ENCODE assay signal across 1 cellular context in the genomic region with DNA sequence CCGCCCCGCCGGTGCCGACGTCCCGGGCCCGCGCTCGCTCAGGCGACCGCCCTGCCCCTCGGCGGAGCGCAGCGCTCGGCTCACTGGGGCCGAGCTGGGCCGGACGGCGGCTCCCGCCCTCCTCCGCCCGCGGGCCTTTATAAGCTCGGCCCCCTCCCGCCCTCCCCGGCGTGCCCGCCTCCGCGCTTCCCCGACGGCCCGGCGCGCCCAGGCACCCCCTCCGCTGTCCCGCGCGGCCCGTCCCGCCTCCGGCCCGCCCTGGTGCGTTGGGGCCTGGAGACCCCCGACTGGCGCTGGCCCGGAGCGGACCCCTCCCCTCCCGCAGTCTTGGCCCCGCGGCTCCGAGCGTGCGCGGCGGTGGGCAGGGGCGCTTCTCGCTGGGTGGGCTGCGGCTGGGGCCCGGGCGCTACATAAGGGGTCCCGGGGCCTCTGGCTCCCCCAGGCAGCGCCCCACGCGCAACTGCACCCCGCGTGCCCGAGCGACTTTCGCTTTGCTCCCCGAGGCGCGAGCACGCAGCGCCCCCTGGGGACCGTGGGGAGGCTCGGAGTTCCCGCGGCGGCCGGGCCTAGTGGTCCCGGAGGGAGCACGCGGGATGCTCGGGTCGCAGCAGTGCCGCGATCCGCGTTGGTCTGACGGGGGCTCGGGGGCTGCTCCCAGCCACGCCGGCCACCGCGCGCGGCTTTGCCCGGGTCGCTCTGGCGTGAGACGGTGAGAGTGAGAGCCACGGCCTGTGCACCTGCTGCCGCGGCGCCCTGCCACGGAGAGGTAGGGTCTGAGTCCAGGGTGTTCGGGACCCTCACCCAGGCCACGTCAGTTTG.
TF ChIP-seq lines count a peak whose summit lies in the region.

A gene with protein sequence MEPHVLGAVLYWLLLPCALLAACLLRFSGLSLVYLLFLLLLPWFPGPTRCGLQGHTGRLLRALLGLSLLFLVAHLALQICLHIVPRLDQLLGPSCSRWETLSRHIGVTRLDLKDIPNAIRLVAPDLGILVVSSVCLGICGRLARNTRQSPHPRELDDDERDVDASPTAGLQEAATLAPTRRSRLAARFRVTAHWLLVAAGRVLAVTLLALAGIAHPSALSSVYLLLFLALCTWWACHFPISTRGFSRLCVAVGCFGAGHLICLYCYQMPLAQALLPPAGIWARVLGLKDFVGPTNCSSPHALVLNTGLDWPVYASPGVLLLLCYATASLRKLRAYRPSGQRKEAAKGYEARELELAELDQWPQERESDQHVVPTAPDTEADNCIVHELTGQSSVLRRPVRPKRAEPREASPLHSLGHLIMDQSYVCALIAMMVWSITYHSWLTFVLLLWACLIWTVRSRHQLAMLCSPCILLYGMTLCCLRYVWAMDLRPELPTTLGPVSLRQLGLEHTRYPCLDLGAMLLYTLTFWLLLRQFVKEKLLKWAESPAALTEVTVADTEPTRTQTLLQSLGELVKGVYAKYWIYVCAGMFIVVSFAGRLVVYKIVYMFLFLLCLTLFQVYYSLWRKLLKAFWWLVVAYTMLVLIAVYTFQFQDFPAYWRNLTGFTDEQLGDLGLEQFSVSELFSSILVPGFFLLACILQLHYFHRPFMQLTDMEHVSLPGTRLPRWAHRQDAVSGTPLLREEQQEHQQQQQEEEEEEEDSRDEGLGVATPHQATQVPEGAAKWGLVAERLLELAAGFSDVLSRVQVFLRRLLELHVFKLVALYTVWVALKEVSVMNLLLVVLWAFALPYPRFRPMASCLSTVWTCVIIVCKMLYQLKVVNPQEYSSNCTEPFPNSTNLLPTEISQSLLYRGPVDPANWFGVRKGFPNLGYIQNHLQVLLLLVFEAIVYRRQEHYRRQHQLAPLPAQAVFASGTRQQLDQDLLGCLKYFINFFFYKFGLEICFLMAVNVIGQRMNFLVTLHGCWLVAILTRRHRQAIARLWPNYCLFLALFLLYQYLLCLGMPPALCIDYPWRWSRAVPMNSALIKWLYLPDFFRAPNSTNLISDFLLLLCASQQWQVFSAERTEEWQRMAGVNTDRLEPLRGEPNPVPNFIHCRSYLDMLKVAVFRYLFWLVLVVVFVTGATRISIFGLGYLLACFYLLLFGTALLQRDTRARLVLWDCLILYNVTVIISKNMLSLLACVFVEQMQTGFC (N-terminal part only) (minus strand): TSS at position 115 of the 819 bp plus-strand sequence. CDS start 256 bp downstream, outside the sequence.

TF ChIP-seq in K562, 482 proteins besides CTCF, POLR2A, EP300 and RAD21 (continued from another document and continues in another):
- TF ChIP-seq, protein P1, sequence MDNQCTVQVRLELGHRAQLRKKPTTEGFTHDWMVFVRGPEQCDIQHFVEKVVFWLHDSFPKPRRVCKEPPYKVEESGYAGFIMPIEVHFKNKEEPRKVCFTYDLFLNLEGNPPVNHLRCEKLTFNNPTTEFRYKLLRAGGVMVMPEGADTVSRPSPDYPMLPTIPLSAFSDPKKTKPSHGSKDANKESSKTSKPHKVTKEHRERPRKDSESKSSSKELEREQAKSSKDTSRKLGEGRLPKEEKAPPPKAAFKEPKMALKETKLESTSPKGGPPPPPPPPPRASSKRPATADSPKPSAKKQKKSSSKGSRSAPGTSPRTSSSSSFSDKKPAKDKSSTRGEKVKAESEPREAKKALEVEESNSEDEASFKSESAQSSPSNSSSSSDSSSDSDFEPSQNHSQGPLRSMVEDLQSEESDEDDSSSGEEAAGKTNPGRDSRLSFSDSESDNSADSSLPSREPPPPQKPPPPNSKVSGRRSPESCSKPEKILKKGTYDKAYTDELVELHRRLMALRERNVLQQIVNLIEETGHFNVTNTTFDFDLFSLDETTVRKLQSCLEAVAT (IDR thresholded peaks at IDR 0.05), result no peak
- TF ChIP-seq RFX5 (IDR thresholded peaks at IDR 0.05; ENCODE audit: low read depth, low read length), result no peak
- no peak for TF ChIP-seq ZNF197 (CRISPR knock-in tag; IDR thresholded peaks at IDR 0.05; ENCODE audit: low read depth)
- peak; percentile 57; the same call in 1 of the 2 replicates for TF ChIP-seq TOE1 (IDR thresholded peaks at IDR 0.05; ENCODE audit: borderline replicate concordance)
- TF ChIP-seq TOE1 (CRISPR knock-in tag; IDR thresholded peaks at IDR 0.05; ENCODE audit: borderline replicate concordance, low read depth), result peak; percentile 90; the same call in 1 of the 2 replicates
- TF ChIP-seq PRPF4 (IDR thresholded peaks at IDR 0.05; ENCODE audit: insufficient read depth, low read depth, low read length, poor library complexity, severe bottlenecking), result peak; percentile 25
- TF ChIP-seq TEAD2 (tag; IDR thresholded peaks at IDR 0.05), result no peak
- no peak for TF ChIP-seq MEF2A (IDR thresholded peaks at IDR 0.05; ENCODE audit: control insufficient read depth, low read depth, low read length)
- TF ChIP-seq SMAD1 (IDR thresholded peaks at IDR 0.05; ENCODE audit: low read depth, low read length, partially characterized antibody), result no peak
- no peak for TF ChIP-seq ZNF436 (CRISPR knock-in tag; IDR thresholded peaks at IDR 0.05)
- TF ChIP-seq KAT8 (IDR thresholded peaks at IDR 0.05; ENCODE audit: low read depth), result no peak
- TF ChIP-seq, protein P2, sequence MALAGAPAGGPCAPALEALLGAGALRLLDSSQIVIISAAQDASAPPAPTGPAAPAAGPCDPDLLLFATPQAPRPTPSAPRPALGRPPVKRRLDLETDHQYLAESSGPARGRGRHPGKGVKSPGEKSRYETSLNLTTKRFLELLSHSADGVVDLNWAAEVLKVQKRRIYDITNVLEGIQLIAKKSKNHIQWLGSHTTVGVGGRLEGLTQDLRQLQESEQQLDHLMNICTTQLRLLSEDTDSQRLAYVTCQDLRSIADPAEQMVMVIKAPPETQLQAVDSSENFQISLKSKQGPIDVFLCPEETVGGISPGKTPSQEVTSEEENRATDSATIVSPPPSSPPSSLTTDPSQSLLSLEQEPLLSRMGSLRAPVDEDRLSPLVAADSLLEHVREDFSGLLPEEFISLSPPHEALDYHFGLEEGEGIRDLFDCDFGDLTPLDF (CRISPR knock-in tag; IDR thresholded peaks at IDR 0.05), result peak; percentile 97
- no peak; the same call in 1 of the 2 replicates for TF ChIP-seq PTBP1 (IDR thresholded peaks at IDR 0.05; ENCODE audit: low read depth, low read length)
- TF ChIP-seq DMBX1 (CRISPR knock-in tag; IDR thresholded peaks at IDR 0.05; ENCODE audit: borderline replicate concordance), result no peak
- no peak for TF ChIP-seq ZNF311 (CRISPR knock-in tag; IDR thresholded peaks at IDR 0.05)
- TF ChIP-seq ZFP1 (CRISPR knock-in tag; IDR thresholded peaks at IDR 0.05), result no peak
- TF ChIP-seq, protein P3, sequence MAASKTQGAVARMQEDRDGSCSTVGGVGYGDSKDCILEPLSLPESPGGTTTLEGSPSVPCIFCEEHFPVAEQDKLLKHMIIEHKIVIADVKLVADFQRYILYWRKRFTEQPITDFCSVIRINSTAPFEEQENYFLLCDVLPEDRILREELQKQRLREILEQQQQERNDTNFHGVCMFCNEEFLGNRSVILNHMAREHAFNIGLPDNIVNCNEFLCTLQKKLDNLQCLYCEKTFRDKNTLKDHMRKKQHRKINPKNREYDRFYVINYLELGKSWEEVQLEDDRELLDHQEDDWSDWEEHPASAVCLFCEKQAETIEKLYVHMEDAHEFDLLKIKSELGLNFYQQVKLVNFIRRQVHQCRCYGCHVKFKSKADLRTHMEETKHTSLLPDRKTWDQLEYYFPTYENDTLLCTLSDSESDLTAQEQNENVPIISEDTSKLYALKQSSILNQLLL (CRISPR knock-in tag; IDR thresholded peaks at IDR 0.05; ENCODE audit: borderline replicate concordance), result no peak
- TF ChIP-seq ZNF766 (CRISPR knock-in tag; conservative IDR thresholded peaks at IDR 0.05), result no peak
- TF ChIP-seq, protein P4, sequence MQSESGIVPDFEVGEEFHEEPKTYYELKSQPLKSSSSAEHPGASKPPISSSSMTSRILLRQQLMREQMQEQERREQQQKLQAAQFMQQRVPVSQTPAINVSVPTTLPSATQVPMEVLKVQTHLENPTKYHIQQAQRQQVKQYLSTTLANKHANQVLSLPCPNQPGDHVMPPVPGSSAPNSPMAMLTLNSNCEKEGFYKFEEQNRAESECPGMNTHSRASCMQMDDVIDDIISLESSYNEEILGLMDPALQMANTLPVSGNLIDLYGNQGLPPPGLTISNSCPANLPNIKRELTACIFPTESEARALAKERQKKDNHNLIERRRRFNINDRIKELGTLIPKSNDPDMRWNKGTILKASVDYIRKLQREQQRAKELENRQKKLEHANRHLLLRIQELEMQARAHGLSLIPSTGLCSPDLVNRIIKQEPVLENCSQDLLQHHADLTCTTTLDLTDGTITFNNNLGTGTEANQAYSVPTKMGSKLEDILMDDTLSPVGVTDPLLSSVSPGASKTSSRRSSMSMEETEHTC (IDR thresholded peaks at IDR 0.05), result no peak
- TF ChIP-seq, protein P5, sequence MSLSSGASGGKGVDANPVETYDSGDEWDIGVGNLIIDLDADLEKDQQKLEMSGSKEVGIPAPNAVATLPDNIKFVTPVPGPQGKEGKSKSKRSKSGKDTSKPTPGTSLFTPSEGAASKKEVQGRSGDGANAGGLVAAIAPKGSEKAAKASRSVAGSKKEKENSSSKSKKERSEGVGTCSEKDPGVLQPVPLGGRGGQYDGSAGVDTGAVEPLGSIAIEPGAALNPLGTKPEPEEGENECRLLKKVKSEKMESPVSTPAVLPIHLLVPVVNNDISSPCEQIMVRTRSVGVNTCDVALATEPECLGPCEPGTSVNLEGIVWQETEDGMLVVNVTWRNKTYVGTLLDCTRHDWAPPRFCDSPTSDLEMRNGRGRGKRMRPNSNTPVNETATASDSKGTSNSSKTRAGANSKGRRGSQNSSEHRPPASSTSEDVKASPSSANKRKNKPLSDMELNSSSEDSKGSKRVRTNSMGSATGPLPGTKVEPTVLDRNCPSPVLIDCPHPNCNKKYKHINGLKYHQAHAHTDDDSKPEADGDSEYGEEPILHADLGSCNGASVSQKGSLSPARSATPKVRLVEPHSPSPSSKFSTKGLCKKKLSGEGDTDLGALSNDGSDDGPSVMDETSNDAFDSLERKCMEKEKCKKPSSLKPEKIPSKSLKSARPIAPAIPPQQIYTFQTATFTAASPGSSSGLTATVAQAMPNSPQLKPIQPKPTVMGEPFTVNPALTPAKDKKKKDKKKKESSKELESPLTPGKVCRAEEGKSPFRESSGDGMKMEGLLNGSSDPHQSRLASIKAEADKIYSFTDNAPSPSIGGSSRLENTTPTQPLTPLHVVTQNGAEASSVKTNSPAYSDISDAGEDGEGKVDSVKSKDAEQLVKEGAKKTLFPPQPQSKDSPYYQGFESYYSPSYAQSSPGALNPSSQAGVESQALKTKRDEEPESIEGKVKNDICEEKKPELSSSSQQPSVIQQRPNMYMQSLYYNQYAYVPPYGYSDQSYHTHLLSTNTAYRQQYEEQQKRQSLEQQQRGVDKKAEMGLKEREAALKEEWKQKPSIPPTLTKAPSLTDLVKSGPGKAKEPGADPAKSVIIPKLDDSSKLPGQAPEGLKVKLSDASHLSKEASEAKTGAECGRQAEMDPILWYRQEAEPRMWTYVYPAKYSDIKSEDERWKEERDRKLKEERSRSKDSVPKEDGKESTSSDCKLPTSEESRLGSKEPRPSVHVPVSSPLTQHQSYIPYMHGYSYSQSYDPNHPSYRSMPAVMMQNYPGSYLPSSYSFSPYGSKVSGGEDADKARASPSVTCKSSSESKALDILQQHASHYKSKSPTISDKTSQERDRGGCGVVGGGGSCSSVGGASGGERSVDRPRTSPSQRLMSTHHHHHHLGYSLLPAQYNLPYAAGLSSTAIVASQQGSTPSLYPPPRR (CRISPR knock-in tag; IDR thresholded peaks at IDR 0.05; ENCODE audit: borderline replicate concordance), result 0 out of 2 replicates have a peak, but pooled peaks have one; percentile 58
- TF ChIP-seq FOSL1 (tag; conservative IDR thresholded peaks at IDR 0.05), result 0 out of 2 replicates have a peak, but pooled peaks have one; percentile 9
- TF ChIP-seq ZNF316 (IDR thresholded peaks at IDR 0.05), result no peak
- TF ChIP-seq EWSR1 (IDR thresholded peaks at IDR 0.05; ENCODE audit: borderline replicate concordance, low read depth, partially characterized antibody), result no peak
